8 cellular contexts compared by ENCODE assay signal in genomic region chr17:67717624-67718324, GRCh38. TPM values are rescaled to one million over a fixed set of nuclear protein-coding genes. Genes with fewer than 3 reads are reported as not detected.
DNase-seq lines count a peak whose midpoint lies in the region; ATAC-seq and TF ChIP-seq lines count a peak whose summit lies in the region.

Gene NOL11 (plus strand): TSS chr17:67717936. CDS start chr17:67717948, 12 bp downstream.

- no peaks in the 10 kb centered on the region for H3K9me3 Mint-ChIP-seq in activated naive CD8-positive, alpha-beta T cell (ENCODE audit: low read depth)

- H3K27me3 ChIP-seq in testis, result no peaks in the 10 kb centered on the region

- intact Hi-C loops in testis (cut with DNase I; ENCODE audit: low total_unique reads), result no loop called here

- no peaks in the 10 kb centered on the region for H3K36me3 ChIP-seq in testis (ENCODE audit: low read depth, missing control alignments)

- peak within 1 kb of the TSS; percentile 65 to 93 for H3K27ac ChIP-seq in testis

- peak within 1 kb of the TSS; percentile 100 for H3K27ac Mint-ChIP-seq in activated naive CD8-positive, alpha-beta T cell

- TF ChIP-seq POLR2A in testis (IDR thresholded peaks at IDR 0.05), result no peak

- peak within 1 kb of the TSS; percentile 100 for H3K4me3 Mint-ChIP-seq in activated naive CD8-positive, alpha-beta T cell

- 0 to 1% methylated on average over 22 to 48 of the region's 49 CpGs for WGBS in testis, 2 donors

- peak within 1 kb of the TSS; percentile 90 for H3K4me3 ChIP-seq in GM12865 (ENCODE audit: low read depth, low read length)
- H3K4me3 ChIP-seq in testis, result peak within 1 kb of the TSS; percentile 81 to 85

- DNase-seq in GM12865 (ENCODE audit: low read depth) (peak; percentile 100), NCI-H1105 (lab: John Stamatoyannopoulos, UW) (peak; percentile 94), SKM-1 treated with dmso at 0.1 percent for 144 hours (lab: John Stamatoyannopoulos, UW; ENCODE audit: unreplicated experiment) (peak; percentile 97), glomerular endothelial cell (ENCODE audit: extremely low read depth, low read depth, low spot score) (peak; percentile 88), omental fat pad (ENCODE audit: low spot score) (peak; percentile 98), testis (peak; percentile 99)

- H3K4me1 ChIP-seq in testis, result peaks cover 18% of the 10 kb centered on the region

- peaks cover 34% of the 10 kb centered on the region for H3K4me1 Mint-ChIP-seq in activated naive CD8-positive, alpha-beta T cell (ENCODE audit: low read depth)

- peaks cover 5% of the 10 kb centered on the region for H3K36me3 Mint-ChIP-seq in activated naive CD8-positive, alpha-beta T cell

- TF ChIP-seq CTCF in GM12865 (IDR thresholded peaks at IDR 0.05; ENCODE audit: insufficient read depth, low read depth, low read length, missing control alignments) (peak; percentile 91), omental fat pad (IDR thresholded peaks at IDR 0.05) (peak in 2 of 3 donors; percentile 26 to 57), testis (IDR thresholded peaks at IDR 0.05) (peak; percentile 87 to 99 (median 98))

- H3K27me3 Mint-ChIP-seq in activated naive CD8-positive, alpha-beta T cell, result no peaks in the 10 kb centered on the region

- H3K9me3 ChIP-seq in testis, result no peaks in the 10 kb centered on the region

- peak; percentile 98 for ATAC-seq in HG02642 (IDR thresholded peaks at IDR 0.05; ENCODE audit: poor library complexity, unreplicated experiment)
- peak; percentile 98 for ATAC-seq in omental fat pad (ENCODE audit: low FRiP score)

RNA-seq across cellular contexts. Expression of gene NOL11, which starts in this region (rescaled TPM):
- total RNA-seq in glomerular endothelial cell (27.1 and 31.7 TPM in 2 replicates), omental fat pad (10 to 100 TPM; 22.1 to 44.2 (median 28.2) TPM), testis (10 to 100 TPM; 31.4 to 35.6 TPM)
- 20.5 TPM for polyA plus RNA-seq in testis (ENCODE audit: insufficient read depth, low read depth, low replicate concordance)

Comparison
In these comparisons a context has a peak if more than half of its experiments do, and no peak if none do; other contexts are left out.
1. Peak in every context shown above with its lines: DNase-seq, ATAC-seq, H3K4me3 ChIP-seq and H3K27ac ChIP-seq.
2. CTCF ChIP-seq: peak in every context shown above with its lines; median percentile 98 in testis; 91 in GM12865; 42 in omental fat pad.